In genomic region chr6:55866110-55866509, GRCh38 we compare ENCODE assay signal across 31 cellular contexts. TPM values are rescaled to one million over a fixed set of nuclear protein-coding genes. Genes with fewer than 3 reads are reported as not detected.
DNase-seq lines count a peak whose midpoint lies in the region; ATAC-seq, FAIRE-seq and TF ChIP-seq lines count a peak whose summit lies in the region.
"Had no signal": no experiment of that assay in that cellular context is flagged by ENCODE, and none has a peak within 500 bp of the region (broad histone marks: within the 10 kb centered on the region; RNA-seq: fewer than 3 reads in every experiment).

No MANE protein-coding gene starts in this region.

- H2AFZ ChIP-seq in keratinocyte (ENCODE audit: control insufficient read depth, low read length) = no peak overlapping the region

- DNase-seq in HPDE6-E6E7 (ENCODE audit: extremely low spot score) = peak; percentile 47
- DNase-seq in RWPE2 (ENCODE audit: low spot score) = no peak
- peak; percentile 30 for DNase-seq in keratinocyte (ENCODE audit: low read depth, low spot score)
- DNase-seq in upper lobe of right lung = no peak
- no peak for DNase-seq in BE2C
- DNase-seq: activated CD4-positive, alpha-beta T cell treated with anti-CD3 and anti-CD28 coated beads, Interleukin-2, amount 50 U/mL, for 48 hours; activated naive CD4-positive, alpha-beta T cell treated with anti-CD3 and anti-CD28 coated beads, Interleukin-2, amount 50 U/mL, for 16 hours; amygdala; C1 segment of cervical spinal cord; DND-41; effector memory CD4-positive, alpha-beta T cell; esophagus squamous epithelium; GOT3; IMR-90; left ventricle myocardium superior; naive thymus-derived CD8-positive, alpha-beta T cell; NCI-H1105 treated with DMSO at 0.1 percent for 48 hours; NCI-H2029 treated with DMSO at 0.1 percent for 48 hours; NCI-H526 treated with DMSO at 0.1 percent for 48 hours; occipital lobe; retina; small intestine; stimulated activated CD4-positive, alpha-beta T cell treated with anti-CD3 and anti-CD28 coated beads, Interleukin-1b, Interleukin-23, amount 100 ng/mL, for 48 hours; stomach; thyroid gland had no signal

- no peaks in the 10 kb centered on the region for H3K79me2 ChIP-seq in keratinocyte (ENCODE audit: control insufficient read depth, insufficient read depth, low read length)

- no peak overlapping the region for H3K4me3 ChIP-seq in RWPE2 (ENCODE audit: severe bottlenecking)
- peak overlapping the region in 1 of 3 experiments; percentile 43 for H3K4me3 ChIP-seq in keratinocyte (ENCODE audit: control insufficient read depth in 2 of 3, extremely low read depth in 1 of 3, insufficient read depth in 2 of 3, low read depth in 1 of 3, low read length in 3 of 3)
- no peak overlapping the region for H3K4me3 ChIP-seq in upper lobe of right lung
- no peak overlapping the region for H3K4me3 ChIP-seq in BE2C (ENCODE audit: low read depth, low read length)
- H3K4me3 ChIP-seq: coronary artery, esophagus squamous epithelium, stomach, thyroid gland had no signal

- H3K9ac ChIP-seq in keratinocyte (ENCODE audit: control insufficient read depth, extremely low read depth, insufficient read depth, low read length) = no peak overlapping the region

- no peaks in the 10 kb centered on the region for H4K20me1 ChIP-seq in keratinocyte (ENCODE audit: control insufficient read depth, extremely low read depth, insufficient read depth, low read length)

- H3K27me3 ChIP-seq in RWPE2 (ENCODE audit: insufficient read depth, poor library complexity, severe bottlenecking) (no peaks in the 10 kb centered on the region), keratinocyte (ENCODE audit: control insufficient read depth, extremely low read depth, insufficient read depth, low read length) (no peaks in the 10 kb centered on the region), upper lobe of right lung (no peaks in the 10 kb centered on the region), BE2C (no peaks in the 10 kb centered on the region; the same call in 1 of the 2 replicates)
- H3K27me3 ChIP-seq: esophagus squamous epithelium, stomach, thyroid gland had no signal

- dilution Hi-C loops in keratinocyte (cut with MboI; ENCODE audit: extremely low pct_ligation_motif_present, low sequenced_read_pairs) = no loop called here

- peak overlapping the region; percentile 49 for H3K27ac ChIP-seq in RWPE2 (ENCODE audit: poor library complexity, severe bottlenecking)
- peak overlapping the region; percentile 28 for H3K27ac ChIP-seq in keratinocyte (ENCODE audit: control insufficient read depth, insufficient read depth, low read length)
- no peak overlapping the region for H3K27ac ChIP-seq in upper lobe of right lung
- H3K27ac ChIP-seq: coronary artery, esophagus squamous epithelium, stomach, thyroid gland had no signal

- H3K9me1 ChIP-seq in keratinocyte (ENCODE audit: control insufficient read depth, extremely low read depth, insufficient read depth, low read length) = no peaks in the 10 kb centered on the region

- H3K4me1 ChIP-seq in RWPE2 (ENCODE audit: insufficient read depth, poor library complexity, severe bottlenecking) (peaks cover 35% of the 10 kb centered on the region), keratinocyte (ENCODE audit: control insufficient read depth, extremely low read depth, insufficient read depth, low read length) (peaks cover 46% of the 10 kb centered on the region), upper lobe of right lung (no peaks in the 10 kb centered on the region), BE2C (no peaks in the 10 kb centered on the region)
- H3K4me1 ChIP-seq: stomach, thyroid gland had no signal

- peak overlapping the region; percentile 39 for H3K4me2 ChIP-seq in keratinocyte (ENCODE audit: control insufficient read depth, extremely low read depth, insufficient read depth, low read depth, low read length)

- TF ChIP-seq CTCF in RWPE2 (IDR thresholded peaks at IDR 0.05; ENCODE audit: poor library complexity, severe bottlenecking) (no peak), keratinocyte (optimal IDR thresholded peaks at IDR 0.05 in 1 of 3, IDR thresholded peaks at IDR 0.05 in 1 of 3, conservative IDR thresholded peaks at IDR 0.05 in 1 of 3; ENCODE audit: extremely low read depth in 1 of 3, insufficient read depth in 2 of 3, low read length in 3 of 3) (no peak), upper lobe of right lung (IDR thresholded peaks at IDR 0.05) (no peak), BE2C (IDR thresholded peaks at IDR 0.05; ENCODE audit: low read depth, low read length) (no peak)

- intact Hi-C loops in upper lobe of right lung (cut with DNase I) = no loop called here

- H3K36me3 ChIP-seq in RWPE2 (ENCODE audit: low read depth) (no peaks in the 10 kb centered on the region), keratinocyte (ENCODE audit: control insufficient read depth in 2 of 2, extremely low read depth in 1 of 2, insufficient read depth in 2 of 2, low read length in 2 of 2) (no peaks in the 10 kb centered on the region), upper lobe of right lung (no peaks in the 10 kb centered on the region), BE2C (no peaks in the 10 kb centered on the region)
- H3K36me3 ChIP-seq: esophagus squamous epithelium, stomach, thyroid gland had no signal

- ATAC-seq in RWPE2 (ENCODE audit: low read depth) (peak; percentile 79), upper lobe of right lung (peak; percentile 67), GM21390 (IDR thresholded peaks at IDR 0.05; ENCODE audit: unreplicated experiment) (no peak), GM21360 (IDR thresholded peaks at IDR 0.05; ENCODE audit: unreplicated experiment) (no peak)
- ATAC-seq: left ventricle myocardium superior; naive thymus-derived CD8-positive, alpha-beta T cell had no signal

- H3K9me3 ChIP-seq in RWPE2 (ENCODE audit: severe bottlenecking) (no peaks in the 10 kb centered on the region), keratinocyte (ENCODE audit: control insufficient read depth, low read depth, low read length) (no peaks in the 10 kb centered on the region), upper lobe of right lung (no peaks in the 10 kb centered on the region), BE2C (no peaks in the 10 kb centered on the region)
- H3K9me3 ChIP-seq: esophagus squamous epithelium, stomach, thyroid gland had no signal

- FAIRE-seq in keratinocyte (lab: Jason Lieb, UNC) = peak; percentile 90
- FAIRE-seq: frontal cortex, small intestine had no signal

RNA-seq across cellular contexts. Expression of gene BMP5, which starts 9.3 kb away (rescaled TPM):
- polyA plus RNA-seq in keratinocyte = not detected in 3 replicates
- not detected for polyA plus RNA-seq in keratinocyte (2011; ENCODE audit: low read depth)
- polyA plus RNA-seq in keratinocyte (2011; cell fraction: cytosol; rRNA removed) = not detected in 2 replicates
- not detected in 2 replicates for polyA plus RNA-seq in keratinocyte (2011; cell fraction: nucleus; rRNA removed)
- polyA plus RNA-seq in keratinocyte (2012; ENCODE audit: low replicate concordance) = not detected in 2 replicates
- polyA minus RNA-seq in keratinocyte = not detected in 3 replicates
- 0.38 TPM for polyA minus RNA-seq in keratinocyte (2011; cell fraction: cytosol; rRNA and poly(A)+ RNA removed)
- polyA minus RNA-seq in keratinocyte (2011; cell fraction: nucleus; rRNA and poly(A)+ RNA removed) = 0.11 TPM in 1 of 2 replicates, not detected in the other
- 14.4 TPM for total RNA-seq in upper lobe of right lung
- 0.51 TPM for polyA plus RNA-seq in BE2C (2012; ENCODE audit: insufficient read depth, insufficient read length, low read depth)
- total RNA-seq: naive thymus-derived CD8-positive, alpha-beta T cell; SK-MEL-5; T-helper 1 cell treated with Interleukin-12 subunit alpha and Interleukin-12 subunit beta and Interleukin-4 antibody, amounts not matched to agents 30 ng/mL and 1 ng/mL, for 36 hours had no signal
- polyA plus RNA-seq: naive thymus-derived CD8-positive, alpha-beta T cell had no signal

Comparison
In these comparisons a context has a peak if more than half of its experiments do, and no peak if none do; other contexts are left out.
1. DNase-seq: peak in HPDE6-E6E7 (single experiment) and keratinocyte (single experiment); none in RWPE2 (single experiment), upper lobe of right lung (single experiment) and BE2C (single experiment).
2. ATAC-seq: peak in RWPE2 (single experiment) and upper lobe of right lung (single experiment); none in GM21390 (single experiment) and GM21360 (single experiment).